Comparison of ENCODE assay signal across 4 cellular contexts in the genomic region with DNA sequence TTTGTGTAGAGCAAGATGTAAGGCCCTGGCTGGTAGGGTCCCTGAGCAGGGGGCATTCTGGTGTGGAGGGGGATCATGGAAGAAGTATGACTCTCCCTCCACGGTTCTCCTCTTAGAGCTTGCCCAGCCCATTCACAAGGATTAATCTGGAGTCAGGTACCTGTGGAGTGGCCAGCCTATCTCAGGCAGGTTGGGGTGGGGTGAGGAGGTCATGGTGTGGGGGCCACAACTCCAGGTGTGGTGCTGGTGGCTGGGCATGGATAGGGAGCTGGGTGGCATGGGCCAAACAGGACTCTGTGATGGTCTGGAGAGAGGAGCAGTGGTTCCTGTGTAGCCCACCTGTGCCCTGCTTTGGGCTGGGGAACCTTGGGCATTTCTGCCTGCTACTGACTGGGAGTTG.
TF ChIP-seq lines count a peak whose summit lies in the region.

No MANE protein-coding gene starts in this region.

TF ChIP-seq in HEK293, 187 proteins besides CTCF, POLR2A, EP300 and RAD21:
- TF ChIP-seq SCRT1 (tag by site-specific recombination; IDR thresholded peaks at IDR 0.05; ENCODE audit: borderline replicate concordance): 0 out of 2 replicates have a peak, but pooled peaks have one; percentile 52
- TF ChIP-seq ZBTB7A (tag by site-specific recombination; IDR thresholded peaks at IDR 0.05; ENCODE audit: low read depth): no peak
- TF ChIP-seq, protein P1, sequence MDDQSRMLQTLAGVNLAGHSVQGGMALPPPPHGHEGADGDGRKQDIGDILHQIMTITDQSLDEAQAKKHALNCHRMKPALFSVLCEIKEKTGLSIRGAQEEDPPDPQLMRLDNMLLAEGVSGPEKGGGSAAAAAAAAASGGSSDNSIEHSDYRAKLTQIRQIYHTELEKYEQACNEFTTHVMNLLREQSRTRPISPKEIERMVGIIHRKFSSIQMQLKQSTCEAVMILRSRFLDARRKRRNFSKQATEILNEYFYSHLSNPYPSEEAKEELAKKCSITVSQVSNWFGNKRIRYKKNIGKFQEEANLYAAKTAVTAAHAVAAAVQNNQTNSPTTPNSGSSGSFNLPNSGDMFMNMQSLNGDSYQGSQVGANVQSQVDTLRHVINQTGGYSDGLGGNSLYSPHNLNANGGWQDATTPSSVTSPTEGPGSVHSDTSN (CRISPR knock-in tag; IDR thresholded peaks at IDR 0.05): no peak
- TF ChIP-seq SCRT2 (tag by site-specific recombination; IDR thresholded peaks at IDR 0.05): peak; percentile 62

TF ChIP-seq in H1, 55 proteins besides CTCF, POLR2A, EP300 and RAD21:
- TF ChIP-seq SIX5 (IDR thresholded peaks at IDR 0.05; ENCODE audit: low read depth, low read length) (no peak), NANOG (IDR thresholded peaks at IDR 0.05; ENCODE audit: insufficient read depth, low read depth, low read length, poor library complexity, severe bottlenecking) (no peak), TBP (IDR thresholded peaks at IDR 0.05; ENCODE audit: low read depth, low read length) (no peak), JUND (IDR thresholded peaks at IDR 0.05; ENCODE audit: low read length) (no peak), SP1 (IDR thresholded peaks at IDR 0.05; ENCODE audit: low read depth, low read length) (no peak), ASH2L (IDR thresholded peaks at IDR 0.05; ENCODE audit: low read length) (no peak), HDAC2 (IDR thresholded peaks at IDR 0.05; ENCODE audit: borderline replicate concordance in 1 of 2, low read depth in 2 of 2, low read length in 2 of 2) (no peak), SRF (IDR thresholded peaks at IDR 0.05; ENCODE audit: low read depth, low read length) (no peak), EZH2 (IDR thresholded peaks at IDR 0.05; ENCODE audit: low read depth, low read length, severe bottlenecking) (no peak), CHD2 (IDR thresholded peaks at IDR 0.05; ENCODE audit: low read length) (no peak), BRCA1 (IDR thresholded peaks at IDR 0.05; ENCODE audit: low read depth, low read length) (no peak), RNF2 (IDR thresholded peaks at IDR 0.05; ENCODE audit: borderline replicate concordance, low read depth, low read length, missing control alignments, poor library complexity, severe bottlenecking) (no peak), BACH1 (IDR thresholded peaks at IDR 0.05; ENCODE audit: low read length) (no peak)

TF ChIP-seq in GM12891, 5 proteins besides CTCF, POLR2A, EP300 and RAD21:
- TF ChIP-seq POLR2AphosphoS5 (IDR thresholded peaks at IDR 0.05; ENCODE audit: low read depth, low read length) (no peak), SPI1 (IDR thresholded peaks at IDR 0.05; ENCODE audit: low read depth, low read length) (no peak), PAX5 (IDR thresholded peaks at IDR 0.05; ENCODE audit: insufficient read depth, low read length, severe bottlenecking) (no peak), TAF1 (IDR thresholded peaks at IDR 0.05; ENCODE audit: low read depth, low read length) (no peak), POU2F2 (IDR thresholded peaks at IDR 0.05; ENCODE audit: low read depth, low read length) (no peak)

TF ChIP-seq in HEK293T, 16 proteins besides CTCF, POLR2A, EP300 and RAD21:
- no peak for TF ChIP-seq CTBP1 (IDR thresholded peaks at IDR 0.05; ENCODE audit: borderline replicate concordance)
- TF ChIP-seq HDGF (IDR thresholded peaks at IDR 0.05; ENCODE audit: borderline replicate concordance): no peak
- no peak for TF ChIP-seq SP1 (IDR thresholded peaks at IDR 0.05)
- TF ChIP-seq FOXA1 (IDR thresholded peaks at IDR 0.05): no peak
- no peak for TF ChIP-seq ZNF384 (IDR thresholded peaks at IDR 0.05)
- TF ChIP-seq ARNT (IDR thresholded peaks at IDR 0.05): no peak
- TF ChIP-seq FOXK2 (IDR thresholded peaks at IDR 0.05): no peak
- no peak for TF ChIP-seq FOXM1 (IDR thresholded peaks at IDR 0.05; ENCODE audit: borderline replicate concordance)
- TF ChIP-seq SUZ12 (IDR thresholded peaks at IDR 0.05): no peak
- TF ChIP-seq ELF4 (IDR thresholded peaks at IDR 0.05): no peak
- no peak for TF ChIP-seq BHLHE40 (IDR thresholded peaks at IDR 0.05; ENCODE audit: borderline replicate concordance)
- TF ChIP-seq LEF1 (IDR thresholded peaks at IDR 0.05; ENCODE audit: borderline replicate concordance): no peak
- no peak for TF ChIP-seq L3MBTL2 (conservative IDR thresholded peaks at IDR 0.05)
- TF ChIP-seq NFRKB (IDR thresholded peaks at IDR 0.05): no peak
